Comparison of ENCODE assay signal across 20 cellular contexts in the genomic region with DNA sequence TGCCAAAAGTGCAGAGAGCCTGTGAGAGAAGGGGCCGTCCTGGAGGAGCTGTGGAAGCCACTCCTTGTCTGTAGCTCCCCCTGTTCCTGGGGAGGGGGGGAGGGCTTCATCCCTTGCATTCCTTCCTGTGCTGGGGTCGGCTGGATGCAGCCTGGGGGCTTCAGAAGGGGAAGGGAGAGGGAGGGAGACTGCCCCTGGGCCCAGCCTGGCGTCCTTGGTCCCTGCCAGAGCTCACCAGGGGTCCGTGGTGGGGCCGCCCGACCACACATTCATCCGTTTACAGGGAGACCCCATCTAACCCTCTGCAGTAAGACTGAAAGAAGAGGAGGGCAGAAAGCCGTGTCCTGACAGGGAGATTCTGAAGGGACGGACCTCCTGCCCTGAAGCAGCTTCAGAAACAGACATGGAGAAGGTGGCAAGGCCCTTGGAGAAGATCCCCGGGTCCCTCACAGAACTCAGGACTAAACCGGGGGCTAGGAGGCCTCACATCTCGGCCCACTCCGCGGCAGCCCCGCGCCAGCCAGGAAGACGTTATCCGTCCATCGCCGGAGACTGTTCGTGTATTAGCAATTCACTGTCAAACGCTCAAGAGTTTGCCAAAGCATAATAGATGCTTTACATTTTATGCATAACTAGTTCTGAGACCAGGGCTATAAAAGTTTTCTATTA.
DNase-seq lines count a peak whose midpoint lies in the region; ATAC-seq, FAIRE-seq and TF ChIP-seq lines count a peak whose summit lies in the region.
"Had no signal": no experiment of that assay in that cellular context is flagged by ENCODE, and none has a peak within 500 bp of the region (broad histone marks: within the 10 kb centered on the region; RNA-seq: fewer than 3 reads in every experiment).

No MANE protein-coding gene starts in this region.

- peaks cover 16% of the 10 kb centered on the region for H3K27me3 Mint-ChIP-seq in brain

- WGBS in small intestine, 3 donors = 12 to 22% (median 15%) methylated on average over 21 to 22 of the region's 22 CpGs

- H3K4me3 ChIP-seq in HUES6 (ENCODE audit: low read depth, low read length) (peak overlapping the region; percentile 30; the same call in 1 of the 2 replicates), small intestine (ENCODE audit: low read depth in 1 of 2, low read length in 2 of 2) (no peak overlapping the region)
- H3K4me3 ChIP-seq: GM12878, tibial artery had no signal

- H3K36me3 Mint-ChIP-seq in brain = no peaks in the 10 kb centered on the region
- H3K36me3 Mint-ChIP-seq: CD8-positive, alpha-beta T cell; immature natural killer cell; stimulated activated effector memory CD8-positive, alpha-beta T cell treated with anti-CD3 and anti-CD28 coated beads, Interleukin-12 subunit alpha, Interleukin-12 subunit beta, amount 100 ng/mL, for 72 hours had no signal

- peaks cover 0 to 73% (median 20%) of the 10 kb centered on the region in 5 experiments for H3K9me3 Mint-ChIP-seq in brain
- H3K9me3 Mint-ChIP-seq: activated T-cell treated with anti-CD3 and anti-CD28 coated beads, Interleukin-2, amount 50 U/mL, for 24 hours; CD8-positive, alpha-beta T cell; stimulated activated effector memory CD8-positive, alpha-beta T cell treated with anti-CD3 and anti-CD28 coated beads, Interleukin-12 subunit alpha, Interleukin-12 subunit beta, amount 100 ng/mL, for 72 hours had no signal

- ATAC-seq in HG03457 (IDR thresholded peaks at IDR 0.05; ENCODE audit: unreplicated experiment) = no peak
- no peak for ATAC-seq in HG03039 (IDR thresholded peaks at IDR 0.05; ENCODE audit: unreplicated experiment)
- ATAC-seq: activated CD4-positive, CD25-positive, alpha-beta regulatory T cell treated with anti-CD3 and anti-CD28 coated beads, Interleukin-2, amount 50 U/mL, for 24 hours; CD8-positive, alpha-beta T cell; GM12878; stimulated activated effector memory CD8-positive, alpha-beta T cell treated with anti-CD3 and anti-CD28 coated beads, Interleukin-12 subunit alpha, Interleukin-12 subunit beta, amount 100 ng/mL, for 72 hours had no signal

- peak overlapping the region; percentile 21 for H3K9ac ChIP-seq in HUES6 (ENCODE audit: low read length)

- H3K27me3 ChIP-seq in HUES6 (ENCODE audit: control insufficient read depth, insufficient read depth, low read length) (0 out of 2 replicates have a peak, but pooled peaks cover 4% of the 10 kb centered on the region), layer of hippocampus (ENCODE audit: control insufficient read depth, insufficient read depth, low read length) (no peaks in the 10 kb centered on the region), small intestine (ENCODE audit: control insufficient read depth in 2 of 2, insufficient read depth in 2 of 2, low read length in 2 of 2) (peaks cover 0 to 6% of the 10 kb centered on the region in 2 donors)

- FAIRE-seq in small intestine (lab: Jason Lieb, UNC) = no peak
- FAIRE-seq: astrocyte, GM12878 had no signal

- TF ChIP-seq CTCF in brain (conservative IDR thresholded peaks at IDR 0.05) = no peak

- H3K36me3 ChIP-seq in HUES6 (ENCODE audit: control insufficient read depth, insufficient read depth, low read length) (no peaks in the 10 kb centered on the region), small intestine (ENCODE audit: control insufficient read depth in 2 of 2, insufficient read depth in 2 of 2, low read length in 2 of 2) (no peaks in the 10 kb centered on the region)
- H3K36me3 ChIP-seq: tibial artery had no signal

- H3K9me3 ChIP-seq in HUES6 (ENCODE audit: control insufficient read depth, insufficient read depth, low read depth, low read length) = peaks cover 2% of the 10 kb centered on the region; the same call in 1 of the 2 replicates
- H3K9me3 ChIP-seq in small intestine (ENCODE audit: control insufficient read depth, low read depth) = no peaks in the 10 kb centered on the region
- H3K9me3 ChIP-seq: tibial artery had no signal

- peak; percentile 3 for DNase-seq in small intestine
- no peak for DNase-seq in NCI-H146 (lab: John Stamatoyannopoulos, UW)
- DNase-seq: activated naive CD4-positive, alpha-beta T cell treated with anti-CD3 and anti-CD28 coated beads, Interleukin-2, amount 50 U/mL, for 16 hours; activated T-cell treated with anti-CD3 and anti-CD28 coated beads, Interleukin-2, amount 50 U/mL, for 24 hours; CD8-positive, alpha-beta T cell; DMS53; immature natural killer cell; Kasumi-1; NCI-H2107; T1000 had no signal

- peaks cover 52% of the 10 kb centered on the region for H3K4me1 Mint-ChIP-seq in brain
- H3K4me1 Mint-ChIP-seq: immature natural killer cell; stimulated activated effector memory CD8-positive, alpha-beta T cell treated with anti-CD3 and anti-CD28 coated beads, Interleukin-12 subunit alpha, Interleukin-12 subunit beta, amount 100 ng/mL, for 72 hours had no signal

- peak overlapping the region in 4 of 5 experiments; percentile 17 to 74 (median 52) for H3K4me3 Mint-ChIP-seq in brain
- H3K4me3 Mint-ChIP-seq: activated T-cell treated with anti-CD3 and anti-CD28 coated beads, Interleukin-2, amount 50 U/mL, for 24 hours; CD8-positive, alpha-beta T cell; immature natural killer cell; stimulated activated effector memory CD8-positive, alpha-beta T cell treated with anti-CD3 and anti-CD28 coated beads, Interleukin-12 subunit alpha, Interleukin-12 subunit beta, amount 100 ng/mL, for 72 hours had no signal

- peaks cover 41% of the 10 kb centered on the region for H3K4me1 ChIP-seq in HUES6 (ENCODE audit: control insufficient read depth, insufficient read depth, low read length)
- no peaks in the 10 kb centered on the region for H3K4me1 ChIP-seq in small intestine (ENCODE audit: control insufficient read depth in 2 of 2, insufficient read depth in 1 of 2, low read depth in 1 of 2, low read length in 1 of 2)
- H3K4me1 ChIP-seq: tibial artery had no signal

- H3K27ac ChIP-seq in HUES6 (ENCODE audit: low read depth, low read length) (peak overlapping the region; percentile 43), layer of hippocampus (ENCODE audit: low read depth, low read length) (peak overlapping the region; percentile 60), small intestine (ENCODE audit: low read depth in 1 of 2, low read length in 1 of 2) (no peak overlapping the region)
- H3K27ac ChIP-seq: tibial artery had no signal

- peak overlapping the region; percentile 69 to 95 (median 94) for H3K27ac Mint-ChIP-seq in brain
- H3K27ac Mint-ChIP-seq: activated T-cell treated with anti-CD3 and anti-CD28 coated beads, Interleukin-2, amount 50 U/mL, for 24 hours; CD8-positive, alpha-beta T cell; immature natural killer cell; stimulated activated effector memory CD8-positive, alpha-beta T cell treated with anti-CD3 and anti-CD28 coated beads, Interleukin-12 subunit alpha, Interleukin-12 subunit beta, amount 100 ng/mL, for 72 hours had no signal

Comparison
In these comparisons a context has a peak if more than half of its experiments do, and no peak if none do; other contexts are left out.
1. H3K27ac ChIP-seq: peak in HUES6 (single experiment) and layer of hippocampus (single experiment); none in small intestine (0 of 2).